ENCODE assay signal across 9 cellular contexts in the genomic region with DNA sequence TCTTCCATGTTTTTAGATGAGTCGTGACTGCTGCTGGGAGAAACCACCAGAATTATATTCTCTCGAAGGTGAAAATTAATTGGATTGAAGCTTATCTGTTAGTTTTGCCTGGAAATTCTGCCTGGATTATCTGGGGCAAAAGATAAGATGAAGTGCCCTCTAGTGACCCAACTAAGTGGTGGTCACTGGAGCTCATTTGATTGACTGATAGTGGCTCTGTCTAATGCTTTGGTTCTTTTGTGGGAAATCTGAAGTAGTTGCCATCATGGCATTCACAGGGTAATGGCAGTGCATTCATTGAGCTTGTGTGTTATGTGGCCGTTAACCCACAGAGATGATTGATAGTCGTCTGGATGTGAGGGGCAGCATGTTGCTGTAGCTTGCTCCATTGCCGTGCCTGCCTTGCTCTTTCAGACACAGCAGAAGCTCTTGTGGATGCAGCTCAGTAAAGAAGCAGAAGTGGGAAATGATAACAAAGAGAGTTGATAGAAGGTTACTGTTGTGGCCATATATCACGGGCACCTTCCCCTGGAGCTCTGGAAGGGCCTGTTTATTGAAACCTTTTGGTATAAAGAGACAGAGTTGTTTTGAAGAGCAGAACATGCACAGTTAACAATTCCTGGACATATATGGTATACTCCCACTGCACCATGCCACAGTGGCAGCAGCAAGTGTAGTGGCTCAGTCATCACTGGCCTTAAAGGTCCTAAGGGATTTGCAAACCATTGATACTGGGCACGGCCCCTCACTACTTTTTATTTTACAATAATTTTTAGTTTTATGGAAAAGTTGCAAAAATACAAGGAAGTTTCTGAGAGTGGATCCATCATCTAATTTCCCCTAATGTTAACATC. TPM values are rescaled to one million over a fixed set of nuclear protein-coding genes. Genes with fewer than 3 reads are reported as not detected.
DNase-seq lines count a peak whose midpoint lies in the region; ATAC-seq and TF ChIP-seq lines count a peak whose summit lies in the region.
"Had no signal": no experiment of that assay in that cellular context is flagged by ENCODE, and none has a peak within 500 bp of the region (broad histone marks: within the 10 kb centered on the region; RNA-seq: fewer than 3 reads in every experiment).

No MANE protein-coding gene starts in this region.

- H3F3A ChIP-seq in Loucy (ENCODE audit: low read depth) = no peaks in the 10 kb centered on the region

- dilution Hi-C loops in mammary epithelial cell (cut with HindIII; ENCODE audit: low sequenced_read_pairs) = loop anchor here (25.0 kb wide), 1 partner anchor 168 kb away; no protein-coding TSS in a partner anchor

- H3K27me3 ChIP-seq in Loucy (ENCODE audit: insufficient read depth, low read length, poor library complexity, severe bottlenecking) = no peaks in the 10 kb centered on the region
- no peaks in the 10 kb centered on the region for H3K27me3 ChIP-seq in mammary epithelial cell (ENCODE audit: insufficient read depth, low read length)
- no peaks in the 10 kb centered on the region for H3K27me3 ChIP-seq in mesendoderm (ENCODE audit: insufficient read depth, low read length, poor library complexity)

- no peaks in the 10 kb centered on the region for H3K4me1 Mint-ChIP-seq in immature natural killer cell

- H3K4me3 ChIP-seq in Loucy (ENCODE audit: low read length, poor library complexity, severe bottlenecking) = no peak overlapping the region
- H3K4me3 ChIP-seq in mammary epithelial cell (replicated peaks in 1 of 3; ENCODE audit: insufficient read depth in 1 of 3, low read depth in 2 of 3, low read length in 3 of 3) = no peak overlapping the region
- H3K4me3 ChIP-seq in mesendoderm (ENCODE audit: low read length) = no peak overlapping the region

- H4K8ac ChIP-seq in mesendoderm (ENCODE audit: low read depth, low read length) = peak overlapping the region; percentile 65

- no peak overlapping the region for H3K23ac ChIP-seq in mesendoderm (ENCODE audit: low read length)

- BruUV-seq in mammary epithelial cell (replicated peaks; lab: Mats Ljungman, UMichigan) = no TSS peak

- no peak overlapping the region for H4K5ac ChIP-seq in mesendoderm (ENCODE audit: low read length)

- H3K4me2 ChIP-seq in Loucy (ENCODE audit: low read depth, low read length, poor library complexity, severe bottlenecking) (no peak overlapping the region), mammary epithelial cell (ENCODE audit: insufficient read depth, low read depth, low read length) (no peak overlapping the region), mesendoderm (ENCODE audit: low read length) (no peak overlapping the region)

- H3K79me2 ChIP-seq in Loucy (ENCODE audit: insufficient read depth, low read length) (no peaks in the 10 kb centered on the region), mammary epithelial cell (ENCODE audit: insufficient read depth, low read length) (no peaks in the 10 kb centered on the region), mesendoderm (ENCODE audit: control insufficient read depth, insufficient read depth, low read length) (peaks cover 12% of the 10 kb centered on the region)

- intact Hi-C loops in mammary epithelial cell (cut with micrococcal nuclease) = loop anchor here (2.0 kb wide), 1 partner anchor 168 kb away; no protein-coding TSS in a partner anchor

- H3K9me3 ChIP-seq in Loucy (ENCODE audit: insufficient read depth, low read depth, low read length) = no peaks in the 10 kb centered on the region
- no peaks in the 10 kb centered on the region for H3K9me3 ChIP-seq in mammary epithelial cell (replicated peaks; ENCODE audit: insufficient read depth, low read length)

- no peak for ATAC-seq in HG03159 (IDR thresholded peaks at IDR 0.05; ENCODE audit: unreplicated experiment)

- H3K27ac Mint-ChIP-seq in immature natural killer cell = no peak overlapping the region

- H3K9ac ChIP-seq in Loucy (ENCODE audit: low read depth, low read length, poor library complexity, severe bottlenecking) = no peak overlapping the region
- H3K9ac ChIP-seq in mammary epithelial cell (ENCODE audit: insufficient read depth, low read length) = no peak overlapping the region
- no peak overlapping the region for H3K9ac ChIP-seq in mesendoderm (ENCODE audit: low read length)

- H2BK15ac ChIP-seq in mesendoderm (replicated peaks; ENCODE audit: low read depth) = no peak overlapping the region

- H3K36me3 ChIP-seq in Loucy (ENCODE audit: insufficient read depth, low read length) (no peaks in the 10 kb centered on the region), mammary epithelial cell (ENCODE audit: insufficient read depth, low read length) (no peaks in the 10 kb centered on the region), mesendoderm (ENCODE audit: control insufficient read depth, insufficient read depth, low read length) (no peaks in the 10 kb centered on the region)

- H3K9me3 Mint-ChIP-seq in immature natural killer cell = no peaks in the 10 kb centered on the region

- no peak overlapping the region for H2BK5ac ChIP-seq in mesendoderm (ENCODE audit: low read length)

- H3K4me1 ChIP-seq in Loucy (ENCODE audit: insufficient read depth, low read length, poor library complexity, severe bottlenecking) = no peaks in the 10 kb centered on the region
- H3K4me1 ChIP-seq in mammary epithelial cell (ENCODE audit: insufficient read depth, low read length) = no peaks in the 10 kb centered on the region
- H3K4me1 ChIP-seq in mesendoderm (ENCODE audit: control insufficient read depth, low read depth, low read length) = no peaks in the 10 kb centered on the region

- H3K4ac ChIP-seq in mesendoderm (ENCODE audit: low read depth, low read length) = no peak overlapping the region

- H3K36me3 Mint-ChIP-seq in immature natural killer cell = no peaks in the 10 kb centered on the region

- H2AK5ac ChIP-seq in mesendoderm (ENCODE audit: low read length) = no peak overlapping the region

- H3K27me3 Mint-ChIP-seq in immature natural killer cell (ENCODE audit: low read depth in 3 of 3) = peaks cover 0 to 5% (median 0%) of the 10 kb centered on the region in 3 donors

- H2AFZ ChIP-seq in Loucy (ENCODE audit: low read length) (no peak overlapping the region), mammary epithelial cell (ENCODE audit: low read depth, low read length) (no peak overlapping the region)

- H3K9me2 ChIP-seq in Loucy (replicated peaks; ENCODE audit: low read depth, low read length) = no peaks in the 10 kb centered on the region

- no peaks in the 10 kb centered on the region for H4K20me1 ChIP-seq in Loucy (ENCODE audit: insufficient read depth, low read length, poor library complexity, severe bottlenecking)
- H4K20me1 ChIP-seq in mammary epithelial cell (ENCODE audit: insufficient read depth, low read length) = no peaks in the 10 kb centered on the region

- no peak for DNase-seq in mammary epithelial cell
- DNase-seq in mesendoderm = peak; percentile 74
- no peak for DNase-seq in T-helper 1 cell
- no peak for DNase-seq in immature natural killer cell
- no peak for DNase-seq in activated T-cell treated with anti-CD3 and anti-CD28 coated beads for 4 hours
- DNase-seq: cerebellar nuclear complex had no signal

- TF ChIP-seq CTCF in C4-2B (conservative IDR thresholded peaks at IDR 0.05) = peak; percentile 55
- peak; percentile 54 for TF ChIP-seq CTCF in Loucy (conservative IDR thresholded peaks at IDR 0.05; ENCODE audit: low read length)
- peak; percentile 27 to 50 for TF ChIP-seq CTCF in mammary epithelial cell (conservative IDR thresholded peaks at IDR 0.05 in 1 of 2, IDR thresholded peaks at IDR 0.05 in 1 of 2; ENCODE audit: extremely low read depth in 1 of 2, insufficient read depth in 1 of 2, low read depth in 1 of 2, low read length in 2 of 2)

- H3K27ac ChIP-seq in C4-2B (no peak overlapping the region), mammary epithelial cell (ENCODE audit: insufficient read depth, low read depth, low read length) (no peak overlapping the region), mesendoderm (ENCODE audit: low read depth, low read length) (peak overlapping the region; percentile 30)

- H2BK120ac ChIP-seq in mesendoderm (ENCODE audit: low read depth, low read length) = no peak overlapping the region

- CTCF ChIA-PET in mammary epithelial cell (lab: Charles Lee; ENCODE audit: low non-redundant PET) = interaction anchor here (0.5 to 1.2 kb wide), 3 partner anchors 168 to 371 kb away, joined by 3 to 19 read pairs (median 7); no protein-coding TSS in a partner anchor

- H3K4me3 Mint-ChIP-seq in immature natural killer cell = no peak overlapping the region

- in situ Hi-C loops in mammary epithelial cell (cut with MboI; ENCODE audit: low sequenced_read_pairs in 2 of 2) = loop anchor here in 1 of 2 donors (10.0 kb wide), 1 partner anchor 170 kb away; no protein-coding TSS in a partner anchor

- 92% methylated on average over 7 of the region's 7 CpGs for WGBS in mammary epithelial cell (ENCODE audit: low coverage, missing lambda C conversion rate)
- WGBS in mesendoderm (ENCODE audit: extremely low coverage, insufficient coverage, low lambda C conversion rate) = no CpG with 5 or more reads among the region's 7 CpGs

- H3K18ac ChIP-seq in mesendoderm (ENCODE audit: low read length) = no peak overlapping the region

- H3K56ac ChIP-seq in mesendoderm (ENCODE audit: low read length) = no peak overlapping the region

- H3K79me1 ChIP-seq in mesendoderm (ENCODE audit: low read length) = peaks cover 10% of the 10 kb centered on the region

RNA-seq across cellular contexts. Expression of a gene that starts 42.0 kb away (rescaled TPM):
- total RNA-seq in mammary epithelial cell = 10 to 100 TPM in 1 of 2 donors, 1 to 10 TPM in 1; 8.6 to 48.0 TPM
- polyA plus RNA-seq in mammary epithelial cell (10.1 TPM), immature natural killer cell (not detected)
- 21.6 TPM for polyA minus RNA-seq in mammary epithelial cell
- polyA plus RNA-seq in mesendoderm (2013, experiment 1 of 2) = 93.6 TPM
- 93.9 TPM for polyA plus RNA-seq in mesendoderm (2013, experiment 2 of 2)

RNA-seq across cellular contexts. Expression of a gene that starts 57.9 kb away (rescaled TPM):
- 10 to 100 TPM; 27.7 to 82.1 TPM for total RNA-seq in mammary epithelial cell
- polyA plus RNA-seq in mammary epithelial cell (57.6 TPM), immature natural killer cell (1 to 10 TPM; 6.4 to 9.2 (median 7.4) TPM)
- polyA minus RNA-seq in mammary epithelial cell = 13.7 TPM
- 25.1 TPM for polyA plus RNA-seq in mesendoderm (2013, experiment 1 of 2)
- 24.7 TPM for polyA plus RNA-seq in mesendoderm (2013, experiment 2 of 2)

Comparison
In these comparisons a context has a peak if more than half of its experiments do, and no peak if none do; other contexts are left out.
1. RNA of a gene that starts 42.0 kb away (polyA plus RNA-seq): 10.1 TPM in mammary epithelial cell (single experiment); not detected in immature natural killer cell; every median in the first group is over 10 times any median in the second.
2. Peak in every context shown above with its lines, with median percentiles within 50 percentile points of each other: CTCF ChIP-seq.